ENCODE assay signal across 15 cellular contexts in genomic region chr2:160376576-160376975, GRCh38.
DNase-seq lines count a peak whose midpoint lies in the region; ATAC-seq and TF ChIP-seq lines count a peak whose summit lies in the region.
"Had no signal": no experiment of that assay in that cellular context is flagged by ENCODE, and none has a peak within 500 bp of the region (broad histone marks: within the 10 kb centered on the region; RNA-seq: fewer than 3 reads in every experiment).

No MANE protein-coding gene starts in this region.

- TF ChIP-seq CTCF in esophagus muscularis mucosa (IDR thresholded peaks at IDR 0.05) (no peak), natural killer cell (IDR thresholded peaks at IDR 0.05) (no peak)

- H3K9ac ChIP-seq in BLaER1 treated with 17β-estradiol and CSF1 and Interleukin-3, amounts not matched to agents 10 nM and 100 nM = peak overlapping the region in 7 of 11 experiments; percentile 3 to 42 (median 28); a peak in 5 of 22 replicates

- H3K4me3 ChIP-seq in BLaER1 treated with 17β-estradiol and CSF1 and Interleukin-3, amounts not matched to agents 10 nM and 100 nM = no peak overlapping the region
- no peak overlapping the region for H3K4me3 ChIP-seq in SJSA1
- H3K4me3 ChIP-seq in esophagus muscularis mucosa = no peak overlapping the region
- no peak overlapping the region for H3K4me3 ChIP-seq in CD8-positive, alpha-beta memory T cell (ENCODE audit: low read length)

- peaks cover 22 to 100% (median 88%) of the 10 kb centered on the region in 10 experiments for H3K4me1 ChIP-seq in BLaER1 treated with 17β-estradiol and CSF1 and Interleukin-3, amounts not matched to agents 10 nM and 100 nM
- peaks cover 85% of the 10 kb centered on the region for H3K4me1 ChIP-seq in SJSA1 (replicated peaks)
- peaks cover 97 to 100% (median 100%) of the 10 kb centered on the region in 4 donors for H3K4me1 ChIP-seq in esophagus muscularis mucosa
- peaks cover 71% of the 10 kb centered on the region for H3K4me1 ChIP-seq in CD8-positive, alpha-beta memory T cell (ENCODE audit: insufficient read depth, low read length)

- no peak for ATAC-seq in natural killer cell

- no peaks in the 10 kb centered on the region for H3K27me3 ChIP-seq in BLaER1 treated with 17β-estradiol and CSF1 and Interleukin-3, amounts not matched to agents 10 nM and 100 nM
- H3K27me3 ChIP-seq in SJSA1 (replicated peaks) (no peaks in the 10 kb centered on the region), esophagus muscularis mucosa (no peaks in the 10 kb centered on the region)
- H3K27me3 ChIP-seq in CD8-positive, alpha-beta memory T cell (ENCODE audit: insufficient read depth, low read length, poor library complexity, severe bottlenecking) = no peaks in the 10 kb centered on the region
- H3K27me3 ChIP-seq: BE2C had no signal

- CTCF ChIA-PET in CD8-positive, alpha-beta memory T cell (lab: Charles Lee) = interaction anchor here (0.8 to 1.7 kb wide), 2 partner anchors 14 to 23 kb away, joined by 3 to 4 read pairs; no protein-coding TSS in a partner anchor
- CTCF ChIA-PET in activated CD4-positive, alpha-beta memory T cell treated with anti-CD3 and anti-CD28 coated beads for 36 hours (lab: Charles Lee) = interaction anchor here (1.3 kb wide), 1 partner anchor 53 kb away, joined by 3 read pairs; no protein-coding TSS in a partner anchor

- no peaks in the 10 kb centered on the region for H3K36me3 Mint-ChIP-seq in natural killer cell
- H3K36me3 Mint-ChIP-seq in CD8-positive, alpha-beta memory T cell = peaks cover 0 to 8% (median 1%) of the 10 kb centered on the region in 3 donors
- no peaks in the 10 kb centered on the region for H3K36me3 Mint-ChIP-seq in activated CD4-positive, alpha-beta memory T cell treated with anti-CD3 and anti-CD28 coated beads for 36 hours

- H3K4me2 ChIP-seq in BLaER1 treated with 17β-estradiol and CSF1 and Interleukin-3, amounts not matched to agents 10 nM and 100 nM = peak overlapping the region; percentile 22 to 88 (median 69); a peak in 18 of 22 replicates

- H3K4me1 Mint-ChIP-seq in natural killer cell = peaks cover 93 to 97% of the 10 kb centered on the region in 2 donors
- peaks cover 88 to 100% (median 98%) of the 10 kb centered on the region in 3 donors for H3K4me1 Mint-ChIP-seq in CD8-positive, alpha-beta memory T cell
- peaks cover 82% of the 10 kb centered on the region for H3K4me1 Mint-ChIP-seq in activated CD4-positive, alpha-beta memory T cell treated with anti-CD3 and anti-CD28 coated beads for 36 hours (ENCODE audit: low read depth)

- H3K9me3 ChIP-seq in BLaER1 treated with 17β-estradiol and CSF1 and Interleukin-3, amounts not matched to agents 10 nM and 100 nM (replicated peaks in 1 of 11) = no peaks in the 10 kb centered on the region
- no peaks in the 10 kb centered on the region for H3K9me3 ChIP-seq in SJSA1 (replicated peaks)
- H3K9me3 ChIP-seq in esophagus muscularis mucosa = no peaks in the 10 kb centered on the region
- H3K9me3 ChIP-seq in CD8-positive, alpha-beta memory T cell (ENCODE audit: low read length) = no peaks in the 10 kb centered on the region
- H3K9me3 ChIP-seq: BE2C had no signal

- H3K36me3 ChIP-seq in BLaER1 treated with 17β-estradiol and CSF1 and Interleukin-3, amounts not matched to agents 10 nM and 100 nM = 0 out of 22 replicates have a peak, but pooled peaks cover 0 to 4% (median 0%) of the 10 kb centered on the region in 11 experiments
- H3K36me3 ChIP-seq in SJSA1 = peaks cover 12% of the 10 kb centered on the region
- H3K36me3 ChIP-seq in esophagus muscularis mucosa = no peaks in the 10 kb centered on the region
- H3K36me3 ChIP-seq in CD8-positive, alpha-beta memory T cell (ENCODE audit: insufficient read depth, low read length) = no peaks in the 10 kb centered on the region
- H3K36me3 ChIP-seq: BE2C had no signal

- peak overlapping the region; percentile 60 to 64 for H3K27ac Mint-ChIP-seq in natural killer cell
- peak overlapping the region in 4 of 8 donors; percentile 5 to 74 (median 36) for H3K27ac Mint-ChIP-seq in CD8-positive, alpha-beta memory T cell
- no peak overlapping the region for H3K27ac Mint-ChIP-seq in activated CD4-positive, alpha-beta memory T cell treated with anti-CD3 and anti-CD28 coated beads for 36 hours
- H3K27ac Mint-ChIP-seq: IgD-negative memory B cell; stimulated activated memory B cell treated with anti-CD40 and anti-IgM and Interleukin-4, amounts not matched to agents 10 μg/mL and 1 μg/mL and 100 μg/mL, for 72 hours had no signal

- H3K27me3 Mint-ChIP-seq in natural killer cell (ENCODE audit: low read depth in 2 of 2) = no peaks in the 10 kb centered on the region
- no peaks in the 10 kb centered on the region for H3K27me3 Mint-ChIP-seq in CD8-positive, alpha-beta memory T cell
- no peaks in the 10 kb centered on the region for H3K27me3 Mint-ChIP-seq in activated CD4-positive, alpha-beta memory T cell treated with anti-CD3 and anti-CD28 coated beads for 36 hours
- H3K27me3 Mint-ChIP-seq: activated naive CD4-positive, alpha-beta T cell treated with anti-CD3 and anti-CD28 coated beads, Interleukin-2, amount 50 U/mL, for 24 hours; stimulated activated memory B cell treated with anti-CD40 and anti-IgM and Interleukin-4, amounts not matched to agents 10 μg/mL and 1 μg/mL and 100 μg/mL, for 72 hours had no signal

- intact Hi-C loops in esophagus muscularis mucosa (cut with DNase I) (no loop called here), natural killer cell (cut with micrococcal nuclease) (no loop called here)
- intact Hi-C loops in activated CD4-positive, alpha-beta memory T cell treated with anti-CD3 and anti-CD28 coated beads for 36 hours (cut with micrococcal nuclease) = no loop called here

- peaks cover 0 to 33% (median 1%) of the 10 kb centered on the region in 11 experiments; a peak in 8 of 22 replicates for H4K20me1 ChIP-seq in BLaER1 treated with 17β-estradiol and CSF1 and Interleukin-3, amounts not matched to agents 10 nM and 100 nM

- no peak overlapping the region for H3K4me3 Mint-ChIP-seq in natural killer cell
- no peak overlapping the region for H3K4me3 Mint-ChIP-seq in CD8-positive, alpha-beta memory T cell
- no peak overlapping the region for H3K4me3 Mint-ChIP-seq in activated CD4-positive, alpha-beta memory T cell treated with anti-CD3 and anti-CD28 coated beads for 36 hours
- H3K4me3 Mint-ChIP-seq: stimulated activated memory B cell treated with anti-CD40 and anti-IgM and Interleukin-4, amounts not matched to agents 10 μg/mL and 1 μg/mL and 100 μg/mL, for 72 hours had no signal

- POLR2A ChIA-PET in CD8-positive, alpha-beta memory T cell (lab: Charles Lee) = no interaction called here
- POLR2A ChIA-PET in activated CD4-positive, alpha-beta memory T cell treated with anti-CD3 and anti-CD28 coated beads for 36 hours (lab: Charles Lee) = no interaction called here

- WGBS in esophagus muscularis mucosa = 59% methylated on average over 4 of the region's 4 CpGs

- no peaks in the 10 kb centered on the region for H3K9me3 Mint-ChIP-seq in natural killer cell
- H3K9me3 Mint-ChIP-seq in CD8-positive, alpha-beta memory T cell = no peaks in the 10 kb centered on the region
- no peaks in the 10 kb centered on the region for H3K9me3 Mint-ChIP-seq in activated CD4-positive, alpha-beta memory T cell treated with anti-CD3 and anti-CD28 coated beads for 36 hours
- H3K9me3 Mint-ChIP-seq: activated naive CD4-positive, alpha-beta T cell treated with anti-CD3 and anti-CD28 coated beads, Interleukin-2, amount 50 U/mL, for 24 hours; IgD-negative memory B cell; stimulated activated memory B cell treated with anti-CD40 and anti-IgM and Interleukin-4, amounts not matched to agents 10 μg/mL and 1 μg/mL and 100 μg/mL, for 72 hours had no signal

- TF ChIP-seq EP300 in esophagus muscularis mucosa (IDR thresholded peaks at IDR 0.05) = no peak

- TF ChIP-seq POLR2A in esophagus muscularis mucosa (IDR thresholded peaks at IDR 0.05; ENCODE audit: low read depth) = no peak

- DNase-seq in SJSA1 (ENCODE audit: low read depth in 1 of 2, low spot score in 2 of 2) = peak; percentile 84 to 94
- no peak for DNase-seq in esophagus muscularis mucosa (ENCODE audit: extremely low spot score)
- no peak for DNase-seq in natural killer cell
- DNase-seq in NCI-H526 treated with DMSO at 0.1 percent for 48 hours (lab: John Stamatoyannopoulos, UW) = no peak
- DNase-seq in CD8-positive, alpha-beta memory T cell = no peak
- no peak for DNase-seq in NOMO-1 treated with DMSO at 0.1 percent for 48 hours (lab: John Stamatoyannopoulos, UW; ENCODE audit: unreplicated experiment)
- no peak for DNase-seq in activated CD4-positive, alpha-beta memory T cell treated with anti-CD3 and anti-CD28 coated beads for 36 hours
- DNase-seq: activated CD4-positive, alpha-beta T cell treated with anti-CD3 and anti-CD28 coated beads, Interleukin-2, amount 50 U/mL, for 4 hours; BE2C; NCI-H2171; stimulated activated CD4-positive, alpha-beta T cell treated with anti-CD3 and anti-CD28 coated beads, Interleukin-12 subunit alpha, Interleukin-12 subunit beta, amount 100 ng/mL, for 4 hours had no signal

- peak overlapping the region; percentile 27 to 74 (median 67); a peak in 21 of 22 replicates for H3K27ac ChIP-seq in BLaER1 treated with 17β-estradiol and CSF1 and Interleukin-3, amounts not matched to agents 10 nM and 100 nM
- H3K27ac ChIP-seq in SJSA1 (peak overlapping the region; percentile 91), esophagus muscularis mucosa (replicated peaks in 1 of 4) (peak overlapping the region; percentile 30 to 53 (median 52))
- H3K27ac ChIP-seq in CD8-positive, alpha-beta memory T cell (ENCODE audit: low read depth, low read length) = no peak overlapping the region

Comparison
In these comparisons a context has a peak if more than half of its experiments do, and no peak if none do; other contexts are left out.
1. DNase-seq: peak in SJSA1 (2 of 2); none in esophagus muscularis mucosa (single experiment), natural killer cell (single experiment), NCI-H526 treated with DMSO at 0.1 percent for 48 hours (single experiment), CD8-positive, alpha-beta memory T cell (0 of 5), NOMO-1 treated with DMSO at 0.1 percent for 48 hours (single experiment) and activated CD4-positive, alpha-beta memory T cell treated with anti-CD3 and anti-CD28 coated beads for 36 hours (single experiment).